Comparison of ENCODE assay signal across 23 cellular contexts in the genomic region with DNA sequence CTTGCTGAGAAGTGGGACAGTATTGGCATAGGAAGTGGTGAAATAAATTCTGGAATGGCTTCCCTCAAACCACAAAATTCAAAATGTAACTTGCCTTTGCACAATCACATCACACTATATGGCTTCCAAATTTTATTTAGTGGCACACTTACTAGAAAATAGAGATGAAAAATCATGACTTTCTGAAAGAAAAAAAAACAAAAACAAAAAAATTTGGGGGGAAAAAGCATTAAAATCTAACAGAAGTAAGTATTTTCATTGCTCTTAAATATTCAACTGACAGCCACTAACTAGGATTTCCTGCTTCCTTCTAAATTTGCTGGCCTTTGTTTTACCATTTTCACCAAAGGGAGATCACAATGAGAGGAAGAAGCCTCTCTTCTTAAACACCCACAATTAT. TPM values are rescaled to one million over a fixed set of nuclear protein-coding genes. Genes with fewer than 3 reads are reported as not detected.
DNase-seq lines count a peak whose midpoint lies in the region; ATAC-seq and TF ChIP-seq lines count a peak whose summit lies in the region.
"Had no signal": no experiment of that assay in that cellular context is flagged by ENCODE, and none has a peak within 500 bp of the region (broad histone marks: within the 10 kb centered on the region; RNA-seq: fewer than 3 reads in every experiment).

No MANE protein-coding gene starts in this region.

- H3K4me3 Mint-ChIP-seq in mesothelial cell of epicardium: no peak overlapping the region
- no peak overlapping the region for H3K4me3 Mint-ChIP-seq in stimulated activated effector memory CD8-positive, alpha-beta T cell treated with anti-CD3 and anti-CD28 coated beads, Interleukin-12 subunit alpha, Interleukin-12 subunit beta, amount 100 ng/mL, for 72 hours

- peak overlapping the region; percentile 64 for H3K27ac Mint-ChIP-seq in mesothelial cell of epicardium
- H3K27ac Mint-ChIP-seq in stimulated activated effector memory CD8-positive, alpha-beta T cell treated with anti-CD3 and anti-CD28 coated beads, Interleukin-12 subunit alpha, Interleukin-12 subunit beta, amount 100 ng/mL, for 72 hours: no peak overlapping the region

- no peaks in the 10 kb centered on the region for H3K27me3 Mint-ChIP-seq in mesothelial cell of epicardium (ENCODE audit: low read depth)

- H3K27ac ChIP-seq in left ventricle myocardium inferior (replicated peaks) (peak overlapping the region; percentile 84), heart left ventricle (peak overlapping the region in 3 of 12 donors; percentile 5 to 64 (median 47)), urinary bladder (ENCODE audit: low read depth) (peak overlapping the region; percentile 50), aorta (ENCODE audit: low read depth in 1 of 2, low read length in 2 of 2) (no peak overlapping the region)
- H3K27ac ChIP-seq: A549, colonic mucosa, KMS-11 had no signal

- peaks cover 9% of the 10 kb centered on the region for H3K36me3 Mint-ChIP-seq in mesothelial cell of epicardium
- peaks cover 25% of the 10 kb centered on the region for H3K36me3 Mint-ChIP-seq in stimulated activated effector memory CD8-positive, alpha-beta T cell treated with anti-CD3 and anti-CD28 coated beads, Interleukin-12 subunit alpha, Interleukin-12 subunit beta, amount 100 ng/mL, for 72 hours

- H3K4me3 ChIP-seq in left ventricle myocardium inferior (no peak overlapping the region), heart left ventricle (no peak overlapping the region), urinary bladder (ENCODE audit: low read depth, low read length) (no peak overlapping the region), aorta (ENCODE audit: low read length in 2 of 2) (no peak overlapping the region)
- H3K4me3 ChIP-seq: A549, colonic mucosa, esophagus squamous epithelium, mucosa of descending colon, smooth muscle cell had no signal

- TF ChIP-seq CTCF in left ventricle myocardium inferior (IDR thresholded peaks at IDR 0.05; ENCODE audit: borderline replicate concordance) (no peak), heart left ventricle (IDR thresholded peaks at IDR 0.05) (no peak), mesothelial cell of epicardium (IDR thresholded peaks at IDR 0.05; ENCODE audit: unreplicated experiment) (no peak)

- no peaks in the 10 kb centered on the region for H3K9me3 Mint-ChIP-seq in mesothelial cell of epicardium
- H3K9me3 Mint-ChIP-seq in stimulated activated effector memory CD8-positive, alpha-beta T cell treated with anti-CD3 and anti-CD28 coated beads, Interleukin-12 subunit alpha, Interleukin-12 subunit beta, amount 100 ng/mL, for 72 hours: no peaks in the 10 kb centered on the region

- H3K36me3 ChIP-seq in left ventricle myocardium inferior: no peaks in the 10 kb centered on the region
- peaks cover 0 to 22% (median 8%) of the 10 kb centered on the region in 9 donors for H3K36me3 ChIP-seq in heart left ventricle
- H3K36me3 ChIP-seq in urinary bladder (ENCODE audit: insufficient read depth): no peaks in the 10 kb centered on the region
- no peaks in the 10 kb centered on the region for H3K36me3 ChIP-seq in aorta (ENCODE audit: control insufficient read depth in 1 of 2, insufficient read depth in 2 of 2, low read length in 1 of 2)
- H3K36me3 ChIP-seq: colonic mucosa had no signal

- H3K27me3 ChIP-seq in left ventricle myocardium inferior (ENCODE audit: low read depth) (no peaks in the 10 kb centered on the region), heart left ventricle (no peaks in the 10 kb centered on the region), aorta (ENCODE audit: control insufficient read depth in 1 of 2, insufficient read depth in 2 of 2, low read length in 1 of 2) (no peaks in the 10 kb centered on the region)
- H3K27me3 ChIP-seq: colonic mucosa, esophagus squamous epithelium had no signal

- no peak for DNase-seq in left ventricle myocardium inferior
- DNase-seq in heart left ventricle: no peak
- peak; percentile 55 for DNase-seq in cerebellar cortex (ENCODE audit: low spot score)
- no peak for DNase-seq in mesothelial cell of epicardium (ENCODE audit: low spot score in 2 of 2, unreplicated experiment in 2 of 2)
- DNase-seq in aorta: no peak
- DNase-seq in stimulated activated effector memory CD8-positive, alpha-beta T cell treated with anti-CD3 and anti-CD28 coated beads, Interleukin-12 subunit alpha, Interleukin-12 subunit beta, amount 100 ng/mL, for 72 hours (ENCODE audit: low spot score in 2 of 2): no peak
- DNase-seq: activated effector memory CD4-positive, alpha-beta T cell treated with Interleukin-2 at 50 U/mL for 16 hours; colonic mucosa; EL; esophagus squamous epithelium; kidney; mucosa of descending colon; NCI-H1436 treated with DMSO at 0.1 percent for 48 hours; NK-92 treated with Interleukin-12 subunit alpha and Interleukin-12 subunit beta, amount 100 ng/mL, for 24 hours; posterior cingulate gyrus; Right ventricle myocardium superior; stimulated activated naive CD4-positive, alpha-beta T cell treated with Interleukin-2 at 50 U/mL for 16 hours had no signal

- ATAC-seq in heart left ventricle: no peak
- ATAC-seq in aorta (ENCODE audit: low FRiP score): no peak
- ATAC-seq in SK-N-SH treated with all-trans-retinoic acid at 6 μM for 48 hours: no peak
- ATAC-seq in stimulated activated effector memory CD8-positive, alpha-beta T cell treated with anti-CD3 and anti-CD28 coated beads, Interleukin-12 subunit alpha, Interleukin-12 subunit beta, amount 100 ng/mL, for 72 hours: no peak
- ATAC-seq: A549; activated CD4-positive, CD25-positive, alpha-beta regulatory T cell treated with anti-CD3 and anti-CD28 coated beads, Interleukin-2, amount 50 U/mL, for 24 hours; mucosa of descending colon had no signal

- intact Hi-C loops in left ventricle myocardium inferior (cut with micrococcal nuclease): no loop called here
- intact Hi-C loops in heart left ventricle (cut with DNase I): loop anchor here in 1 of 10 donors (5.0 kb wide), 1 partner anchor 74 kb away; the partner anchor contains the start of gene ATP5MC2
- intact Hi-C loops in aorta (cut with DNase I): no loop called here

- H3K9me3 ChIP-seq in left ventricle myocardium inferior (replicated peaks) (no peaks in the 10 kb centered on the region), heart left ventricle (no peaks in the 10 kb centered on the region), aorta (ENCODE audit: control insufficient read depth, low read length) (no peaks in the 10 kb centered on the region)
- H3K9me3 ChIP-seq: A549, colonic mucosa, esophagus squamous epithelium, mucosa of descending colon had no signal

- H3K4me1 ChIP-seq in left ventricle myocardium inferior (peaks cover 65% of the 10 kb centered on the region), heart left ventricle (peaks cover 0 to 52% (median 36%) of the 10 kb centered on the region in 12 donors), urinary bladder (ENCODE audit: insufficient read depth) (no peaks in the 10 kb centered on the region), aorta (ENCODE audit: control insufficient read depth in 1 of 2, insufficient read depth in 2 of 2, low read length in 2 of 2) (peaks cover 3 to 4% of the 10 kb centered on the region in 2 donors)
- H3K4me1 ChIP-seq: A549, colonic mucosa had no signal

- TF ChIP-seq POLR2A in heart left ventricle (IDR thresholded peaks at IDR 0.05): no peak

- peaks cover 37% of the 10 kb centered on the region for H3K4me1 Mint-ChIP-seq in mesothelial cell of epicardium
- peaks cover 8% of the 10 kb centered on the region for H3K4me1 Mint-ChIP-seq in stimulated activated effector memory CD8-positive, alpha-beta T cell treated with anti-CD3 and anti-CD28 coated beads, Interleukin-12 subunit alpha, Interleukin-12 subunit beta, amount 100 ng/mL, for 72 hours

TF ChIP-seq in SK-N-SH treated with all-trans-retinoic acid at 6 μM for 48 hours, 23 proteins besides CTCF, POLR2A, EP300 and RAD21 (continues in another document):
- TF ChIP-seq CSDC2 (CRISPR knock-in tag; IDR thresholded peaks at IDR 0.05): no peak
- TF ChIP-seq GLIS3 (CRISPR knock-in tag; IDR thresholded peaks at IDR 0.05): no peak
- TF ChIP-seq ESRRG (CRISPR knock-in tag; IDR thresholded peaks at IDR 0.05): no peak
- no peak for TF ChIP-seq PATZ1 (CRISPR knock-in tag; IDR thresholded peaks at IDR 0.05; ENCODE audit: borderline replicate concordance)
- no peak for TF ChIP-seq CREB5 (CRISPR knock-in tag; IDR thresholded peaks at IDR 0.05; ENCODE audit: low read depth)
- no peak for TF ChIP-seq ARNTL (CRISPR knock-in tag; IDR thresholded peaks at IDR 0.05; ENCODE audit: borderline replicate concordance, low read depth)
- TF ChIP-seq ISL1 (CRISPR knock-in tag; IDR thresholded peaks at IDR 0.05): no peak

RNA-seq across cellular contexts. Expression of gene ATF7, which starts 23.0 kb away (rescaled TPM):
- total RNA-seq in left ventricle myocardium inferior: 29.8 TPM
- total RNA-seq in heart left ventricle: 10 to 100 TPM; 21.1 to 43.2 (median 32.0) TPM
- 10 to 100 TPM; 20.0 to 21.3 TPM for polyA plus RNA-seq in heart left ventricle
- total RNA-seq in mesothelial cell of epicardium: 35.4 to 38.6 TPM (median 36.3 TPM) in 3 replicates
- 24.1 TPM for total RNA-seq in urinary bladder
- 28.2 TPM for polyA plus RNA-seq in urinary bladder
- total RNA-seq in aorta: 10 to 100 TPM; 68.4 to 73.5 TPM
- 10 to 100 TPM; 25.7 to 29.5 TPM for polyA plus RNA-seq in aorta

Comparison
In these comparisons a context has a peak if more than half of its experiments do, and no peak if none do; other contexts are left out.
1. H3K27ac ChIP-seq: peak in left ventricle myocardium inferior (single experiment) and urinary bladder (single experiment); none in aorta (0 of 2).